Comparison of ENCODE assay signal across 32 cellular contexts in genomic region chr22:47691152-47691895, GRCh38.
"Had no signal": no experiment of that assay in that cellular context is flagged by ENCODE, and none has a peak within 500 bp of the region (broad histone marks: within the 10 kb centered on the region; RNA-seq: fewer than 3 reads in every experiment).

No MANE protein-coding gene starts in this region.

- H3K4me1 Mint-ChIP-seq: mesothelial cell of epicardium had no signal

- FAIRE-seq: TTC549 had no signal

- H3K27ac Mint-ChIP-seq: activated naive CD8-positive, alpha-beta T cell; mesothelial cell of epicardium; naive thymus-derived CD4-positive, alpha-beta T cell; T-helper 1 cell treated with Interleukin-12 subunit alpha and Interleukin-12 subunit beta and Interleukin-4 antibody, amounts not matched to agents 30 μg/mL and 1 μg/mL, for 36 hours had no signal

- ATAC-seq: activated CD4-positive, CD25-positive, alpha-beta regulatory T cell treated with anti-CD3 and anti-CD28 coated beads, Interleukin-2, amount 50 U/mL, for 24 hours; body of pancreas; left cardiac atrium; left ventricle myocardium superior; naive thymus-derived CD4-positive, alpha-beta T cell; right cardiac atrium had no signal

- H3K27me3 Mint-ChIP-seq: activated naive CD8-positive, alpha-beta T cell had no signal

- H3K4me3 Mint-ChIP-seq: activated naive CD8-positive, alpha-beta T cell; mesothelial cell of epicardium; naive thymus-derived CD4-positive, alpha-beta T cell; T-helper 1 cell treated with Interleukin-12 subunit alpha and Interleukin-12 subunit beta and Interleukin-4 antibody, amounts not matched to agents 30 μg/mL and 1 μg/mL, for 36 hours had no signal

- H3K36me3 ChIP-seq: adrenal gland, cardiac muscle cell, colonic mucosa, heart left ventricle, tibial nerve, WERI-Rb-1 had no signal

- H3K27me3 ChIP-seq: adrenal gland, body of pancreas, cardiac muscle cell, colonic mucosa, tibial nerve had no signal

- H3K4me3 ChIP-seq: adrenal gland, body of pancreas, cardiac muscle cell, colonic mucosa, heart left ventricle, tibial nerve had no signal

- H3K36me3 Mint-ChIP-seq: activated naive CD8-positive, alpha-beta T cell; mesothelial cell of epicardium; naive thymus-derived CD4-positive, alpha-beta T cell had no signal

- DNase-seq: activated CD4-positive, alpha-beta T cell treated with anti-CD3 and anti-CD28 coated beads for 48 hours; activated CD4-positive, alpha-beta T cell treated with anti-CD3 and anti-CD28 coated beads, Interleukin-2, amount 50 U/mL, for 48 hours; activated CD8-positive, alpha-beta memory T cell treated with anti-CD3 and anti-CD28 coated beads for 24 hours; activated effector memory CD4-positive, alpha-beta T cell treated with Interleukin-2 at 50 U/mL for 16 hours; activated naive CD4-positive, alpha-beta T cell treated with Interleukin-2 at 50 U/mL for 16 hours; aorta; body of pancreas; cerebellar nuclear complex; colonic mucosa; effector memory CD4-positive, alpha-beta T cell; foreskin fibroblast; heart left ventricle; left cardiac atrium; left ventricle myocardium superior; mammary epithelial cell; naive thymus-derived CD4-positive, alpha-beta T cell; nucleus accumbens; posterior cingulate gyrus; right cardiac atrium; stimulated activated CD4-positive, alpha-beta T cell treated with anti-CD3 and anti-CD28 coated beads, Interleukin-15, amount 100 ng/mL, for 24 hours; stimulated activated CD4-positive, alpha-beta T cell treated with anti-CD3 and anti-CD28 coated beads, Interleukin-2, amount 100 ng/mL, for 24 hours; stimulated activated naive CD4-positive, alpha-beta T cell; T-helper 9 cell; WERI-Rb-1 had no signal
